22 cellular contexts compared by ENCODE assay signal in the genomic region with DNA sequence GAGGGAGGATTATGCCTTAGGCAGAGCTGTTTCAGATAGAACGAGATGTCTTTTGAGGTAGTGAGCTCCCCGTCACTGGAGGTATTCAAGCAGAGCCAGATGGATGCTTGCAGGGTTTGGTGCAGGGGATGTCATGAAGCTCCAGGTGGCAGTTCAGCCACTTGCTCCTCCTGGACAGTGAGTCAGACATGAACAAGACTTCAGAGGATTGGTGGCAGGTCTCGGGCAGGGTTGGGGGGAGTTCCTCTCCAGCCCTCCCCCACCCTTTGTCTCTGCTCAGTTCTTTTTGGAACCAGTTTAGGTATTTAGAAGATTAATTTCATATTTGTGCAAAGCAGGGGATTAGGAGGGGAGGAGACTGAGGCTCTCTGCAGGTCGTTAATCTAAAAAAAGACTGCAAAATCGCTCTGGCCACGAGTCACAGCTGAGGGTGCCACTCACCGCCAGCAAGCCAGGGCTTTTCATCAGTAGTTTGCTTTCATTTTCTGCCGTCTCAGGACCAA. TPM values are rescaled to one million over a fixed set of nuclear protein-coding genes. Genes with fewer than 3 reads are reported as not detected.
A peak's percentile ranks its signal among the peaks of the same experiment; 100 is the strongest.
DNase-seq lines count a peak whose midpoint lies in the region; ATAC-seq and TF ChIP-seq lines count a peak whose summit lies in the region.
"Had no signal": no experiment of that assay in that cellular context is flagged by ENCODE, and none has a peak within 500 bp of the region (broad histone marks: within the 10 kb centered on the region; RNA-seq: fewer than 3 reads in every experiment).

No MANE protein-coding gene starts in this region.

- CTCF ChIA-PET in IMR-90 (lab: Yijun Ruan, JAX): no interaction called here

- H3K9ac ChIP-seq in BLaER1 treated with 17β-estradiol and CSF1 and Interleukin-3, amounts not matched to agents 10 nM and 100 nM: peak overlapping the region in 2 of 11 experiments; percentile 22 to 24; a peak in 1 of 22 replicates
- H3K9ac ChIP-seq in IMR-90 (ENCODE audit: low read depth, low read length) (no peak overlapping the region), neuronal stem cell (ENCODE audit: low read depth, low read length, poor library complexity) (no peak overlapping the region)

- WGBS in IMR-90 (ENCODE audit: extremely low coverage in 2 of 2, insufficient read length in 1 of 2), 2 experiments: 47% methylated on average over 6 of the region's 8 CpGs; no CpG with 5 or more reads in 1 of the 2 experiments
- no CpG with 5 or more reads among the region's 8 CpGs for WGBS in neuronal stem cell (ENCODE audit: extremely low coverage in 2 of 2, insufficient read length in 2 of 2, insufficient replicate concordance in 1 of 2), 2 donors

- H2BK5ac ChIP-seq in IMR-90 (ENCODE audit: low read depth, low read length, poor library complexity, severe bottlenecking): no peak overlapping the region
- no peak overlapping the region for H2BK5ac ChIP-seq in neuronal stem cell (ENCODE audit: low read length)

- no peaks in the 10 kb centered on the region for H3K79me1 ChIP-seq in IMR-90 (ENCODE audit: low read depth in 1 of 2, low read length in 2 of 2)
- no peaks in the 10 kb centered on the region for H3K79me1 ChIP-seq in neuronal stem cell (ENCODE audit: low read depth, low read length)

- H3K27me3 ChIP-seq in BLaER1 treated with 17β-estradiol and CSF1 and Interleukin-3, amounts not matched to agents 10 nM and 100 nM: no peaks in the 10 kb centered on the region
- H3K27me3 ChIP-seq in IMR-90 (ENCODE audit: control insufficient read depth, insufficient read depth, low read length): peaks cover 38% of the 10 kb centered on the region
- H3K27me3 ChIP-seq in neuronal stem cell (ENCODE audit: control insufficient read depth in 3 of 3, insufficient read depth in 3 of 3, low read depth in 1 of 3, low read length in 3 of 3): no peaks in the 10 kb centered on the region
- H3K27me3 ChIP-seq: adrenal gland had no signal

- no peaks in the 10 kb centered on the region for H3K36me3 ChIP-seq in BLaER1 treated with 17β-estradiol and CSF1 and Interleukin-3, amounts not matched to agents 10 nM and 100 nM
- H3K36me3 ChIP-seq in IMR-90 (ENCODE audit: control insufficient read depth, insufficient read depth, low read length) (no peaks in the 10 kb centered on the region), neuronal stem cell (replicated peaks in 1 of 2; ENCODE audit: control insufficient read depth in 2 of 2, insufficient read depth in 2 of 2, low read length in 2 of 2) (no peaks in the 10 kb centered on the region)
- H3K36me3 ChIP-seq: adrenal gland had no signal

- H2BK12ac ChIP-seq in neuronal stem cell (ENCODE audit: low read length): no peak overlapping the region

- dilution Hi-C loops in IMR-90 (cut with HindIII; ENCODE audit: low sequenced_read_pairs, unreplicated experiment): no loop called here

- H2BK120ac ChIP-seq in IMR-90 (ENCODE audit: low read depth, low read length) (no peak overlapping the region), neuronal stem cell (ENCODE audit: low read depth, low read length) (no peak overlapping the region)

- ATAC-seq in IMR-90 (ENCODE audit: low read depth): no peak
- ATAC-seq in GM18511 (IDR thresholded peaks at IDR 0.05; ENCODE audit: unreplicated experiment): no peak
- ATAC-seq: sciatic nerve had no signal

- H4K20me1 ChIP-seq in BLaER1 treated with 17β-estradiol and CSF1 and Interleukin-3, amounts not matched to agents 10 nM and 100 nM: no peaks in the 10 kb centered on the region
- H4K20me1 ChIP-seq in IMR-90 (ENCODE audit: insufficient read depth, low read length): no peaks in the 10 kb centered on the region

- peak overlapping the region; percentile 13 for H2AFZ ChIP-seq in IMR-90 (replicated peaks; ENCODE audit: low read length, poor library complexity)
- H2AFZ ChIP-seq in neuronal stem cell (ENCODE audit: low read length): no peak overlapping the region

- H2BK15ac ChIP-seq in IMR-90 (ENCODE audit: low read depth, low read length) (no peak overlapping the region), neuronal stem cell (ENCODE audit: low read length) (no peak overlapping the region)

- POLR2A ChIA-PET in IMR-90 (lab: Charles Lee; ENCODE audit: unreplicated experiment): no interaction called here

- TF ChIP-seq CTCF in IMR-90 (conservative IDR thresholded peaks at IDR 0.05; ENCODE audit: low read depth, low read length): no peak

- H3K4me1 ChIP-seq in BLaER1 treated with 17β-estradiol and CSF1 and Interleukin-3, amounts not matched to agents 10 nM and 100 nM: peaks cover 0 to 16% (median 4%) of the 10 kb centered on the region in 10 experiments; a peak in 8 of 20 replicates
- H3K4me1 ChIP-seq in IMR-90 (ENCODE audit: control insufficient read depth, insufficient read depth, low read length): peaks cover 3% of the 10 kb centered on the region; the same call in 1 of the 2 replicates
- H3K4me1 ChIP-seq in neuronal stem cell (ENCODE audit: control insufficient read depth in 2 of 2, insufficient read depth in 1 of 2, low read depth in 1 of 2, low read length in 2 of 2): no peaks in the 10 kb centered on the region
- H3K4me1 ChIP-seq: adrenal gland had no signal

- no peak overlapping the region for H4K5ac ChIP-seq in IMR-90 (ENCODE audit: low read depth, low read length)

- H3K14ac ChIP-seq in IMR-90 (replicated peaks; ENCODE audit: low read depth, low read length) (no peak overlapping the region), neuronal stem cell (ENCODE audit: low read length) (no peak overlapping the region)

- no peaks in the 10 kb centered on the region for H3K9me1 ChIP-seq in IMR-90 (ENCODE audit: insufficient read depth, low read length)

- H4K8ac ChIP-seq in IMR-90 (ENCODE audit: low read depth in 2 of 2, low read length in 2 of 2) (no peak overlapping the region), neuronal stem cell (ENCODE audit: low read depth, low read length) (no peak overlapping the region)

- H4K91ac ChIP-seq in IMR-90 (ENCODE audit: insufficient read depth, low read depth, low read length): no peak overlapping the region
- H4K91ac ChIP-seq in neuronal stem cell (ENCODE audit: low read depth, low read length, poor library complexity): no peak overlapping the region

- no peak overlapping the region for H2AK9ac ChIP-seq in IMR-90 (replicated peaks; ENCODE audit: low read depth, low read length, poor library complexity)

- H3K18ac ChIP-seq in IMR-90 (ENCODE audit: low read depth, low read length): no peak overlapping the region
- peak overlapping the region; percentile 33 for H3K18ac ChIP-seq in neuronal stem cell (ENCODE audit: low read length)

- H2BK20ac ChIP-seq in IMR-90 (ENCODE audit: low read depth, low read length): no peak overlapping the region

- H2AK5ac ChIP-seq in IMR-90 (ENCODE audit: low read depth, low read length) (no peak overlapping the region), neuronal stem cell (ENCODE audit: low read depth, low read length) (no peak overlapping the region)

- TF ChIP-seq POLR2A in IMR-90 (IDR thresholded peaks at IDR 0.05; ENCODE audit: low read depth, low read length): no peak

- no peak for TF ChIP-seq RAD21 in IMR-90 (IDR thresholded peaks at IDR 0.05; ENCODE audit: low read length)

- no peaks in the 10 kb centered on the region for H3K9me3 ChIP-seq in BLaER1 treated with 17β-estradiol and CSF1 and Interleukin-3, amounts not matched to agents 10 nM and 100 nM (replicated peaks in 1 of 11)
- H3K9me3 ChIP-seq in IMR-90 (ENCODE audit: control insufficient read depth, insufficient read depth, low read length): no peaks in the 10 kb centered on the region
- H3K9me3 ChIP-seq in neuronal stem cell (replicated peaks in 1 of 2; ENCODE audit: control insufficient read depth in 2 of 2, insufficient read depth in 1 of 2, low read depth in 1 of 2, low read length in 2 of 2): no peaks in the 10 kb centered on the region
- H3K9me3 ChIP-seq: adrenal gland had no signal

- no peak overlapping the region for H3K27ac ChIP-seq in BLaER1 treated with 17β-estradiol and CSF1 and Interleukin-3, amounts not matched to agents 10 nM and 100 nM
- H3K27ac ChIP-seq in IMR-90 (ENCODE audit: insufficient read depth, low read length) (no peak overlapping the region), neuronal stem cell (replicated peaks; ENCODE audit: low read length) (no peak overlapping the region)
- H3K27ac ChIP-seq: adrenal gland, HL-60 had no signal

- H3K23ac ChIP-seq in IMR-90 (ENCODE audit: low read depth, low read length) (no peak overlapping the region), neuronal stem cell (ENCODE audit: low read depth, low read length, poor library complexity) (no peak overlapping the region)

- peak overlapping the region in 7 of 11 experiments; percentile 1 to 53 (median 29); a peak in 9 of 22 replicates for H3K4me2 ChIP-seq in BLaER1 treated with 17β-estradiol and CSF1 and Interleukin-3, amounts not matched to agents 10 nM and 100 nM
- H3K4me2 ChIP-seq in IMR-90 (ENCODE audit: low read depth, low read length): peak overlapping the region; percentile 69
- H3K4me2 ChIP-seq in neuronal stem cell (ENCODE audit: insufficient read depth, low read length, poor library complexity, severe bottlenecking): no peak overlapping the region

- H3K56ac ChIP-seq in IMR-90 (ENCODE audit: extremely low read depth, insufficient read depth, low read length): no peak overlapping the region

- H3K4ac ChIP-seq in IMR-90 (ENCODE audit: low read depth, low read length) (no peak overlapping the region), neuronal stem cell (ENCODE audit: low read length) (no peak overlapping the region)

- in situ Hi-C loops in IMR-90 (cut with MboI; ENCODE audit: low sequenced_read_pairs): no loop called here

- no peak overlapping the region for H3K4me3 ChIP-seq in BLaER1 treated with 17β-estradiol and CSF1 and Interleukin-3, amounts not matched to agents 10 nM and 100 nM
- H3K4me3 ChIP-seq in IMR-90 (ENCODE audit: insufficient read depth, low read depth, low read length): peak overlapping the region; percentile 16
- H3K4me3 ChIP-seq in neuronal stem cell (ENCODE audit: low read length in 2 of 2): peak overlapping the region in 1 of 2 donors; percentile 1
- H3K4me3 ChIP-seq: adrenal gland had no signal

- BruUV-seq in IMR-90 (replicated peaks; lab: Mats Ljungman, UMichigan): no TSS peak

- intact Hi-C loops in IMR-90 (cut with micrococcal nuclease): no loop called here

- DNase-seq in IMR-90: no peak
- DNase-seq in RPMI7951 (ENCODE audit: low read depth): peak; percentile 49
- no peak for DNase-seq in neuronal stem cell (ENCODE audit: low spot score)
- DNase-seq in COR-L47 (lab: John Stamatoyannopoulos, UW): no peak
- DNase-seq in T1000 (lab: John Stamatoyannopoulos, UW): no peak
- no peak for DNase-seq in NCI-H526 treated with DMSO at 0.1 percent for 48 hours (lab: John Stamatoyannopoulos, UW)
- DNase-seq: activated CD4-positive, alpha-beta memory T cell treated with anti-CD3 and anti-CD28 coated beads, Interleukin-2, amount 10 ng/mL, durations not matched to agents 7 days and 5 days; activated T-cell treated with anti-CD3 and anti-CD28 coated beads, Interleukin-2, amount 50 U/mL, for 48 hours; adrenal gland; effector memory CD4-positive, alpha-beta T cell; hippocampal formation; KBM-7; NCI-H146; stimulated activated CD4-positive, alpha-beta T cell treated with anti-CD3 and anti-CD28 coated beads, Interleukin-4, amount 100 ng/mL, for 1 hour had no signal

RNA-seq across cellular contexts. Expression of a gene that starts 21.5 kb away (rescaled TPM):
- total RNA-seq in IMR-90 (2012; rRNA removed): not detected in 2 replicates
- polyA plus RNA-seq in IMR-90 (2012; rRNA removed): not detected in 2 replicates
- polyA plus RNA-seq in IMR-90 (2012; cell fraction: cytosol; rRNA removed): not detected in 2 replicates
- polyA plus RNA-seq in IMR-90 (2012; cell fraction: nucleus; rRNA removed; ENCODE audit: low replicate concordance): not detected in 2 replicates
- 0.20 TPM in 1 of 2 replicates, not detected in the other for total RNA-seq in RPMI7951 (2014; rRNA removed; shearing (Covaris generic))
- not detected for polyA plus RNA-seq in neuronal stem cell (2013, experiment 1 of 2)
- not detected for polyA plus RNA-seq in neuronal stem cell (2013, experiment 2 of 2)
- total RNA-seq: activated CD4-positive, alpha-beta memory T cell treated with anti-CD3 and anti-CD28 coated beads, Interleukin-2, amount 10 ng/mL, durations not matched to agents 7 days and 5 days; adrenal gland; Daoy; kidney epithelial cell; mesothelial cell of epicardium; sciatic nerve; temporal lobe had no signal
- polyA plus RNA-seq: adrenal gland had no signal
